Comparison of ENCODE assay signal across 25 cellular contexts in genomic region chr2:117065912-117066311, GRCh38.
"Had no signal": no experiment of that assay in that cellular context is flagged by ENCODE, and none has a peak within 500 bp of the region (broad histone marks: within the 10 kb centered on the region; RNA-seq: fewer than 3 reads in every experiment).

No MANE protein-coding gene starts in this region.

- FAIRE-seq: bronchial epithelial cell, TTC549 had no signal

- H3K9me3 ChIP-seq: adrenal gland had no signal

- H3K4me1 ChIP-seq: adrenal gland had no signal

- H3K27ac ChIP-seq: adrenal gland, PC-9, SK-N-MC had no signal

- H3K4me2 ChIP-seq: PC-9 had no signal

- H3K36me3 ChIP-seq: adrenal gland had no signal

- DNase-seq: activated CD4-positive, alpha-beta T cell treated with anti-CD3 and anti-CD28 coated beads, Interleukin-2, amount 10 ng/mL, durations not matched to agents 24 days and 14 days; activated CD4-positive, alpha-beta T cell treated with anti-CD3 and anti-CD28 coated beads, Interleukin-2, amount 50 U/mL, for 4 hours; activated CD8-positive, alpha-beta T cell treated with anti-CD3 and anti-CD28 coated beads for 36 hours; activated gamma-delta T cell treated with Interleukin-2 at 50 U/mL for 16 hours; activated naive CD4-positive, alpha-beta T cell treated with anti-CD3 and anti-CD28 coated beads for 36 hours; activated T-cell treated with anti-CD3 and anti-CD28 coated beads, Interleukin-2, amount 50 U/mL, for 24 hours; adrenal gland; caudate nucleus; cerebellar nuclear complex; Kasumi-1; KBM-7; MM.1S; MV-4-11; NCI-H1092; NCI-H1436 treated with DMSO at 0.1 percent for 48 hours; NCI-H1694 treated with DMSO at 0.1 percent for 48 hours; NCI-H2029; NCI-H345; NCI-H524 treated with DMSO at 0.1 percent for 48 hours; PC-9; Right ventricle myocardium superior had no signal

- H3K4me3 ChIP-seq: adrenal gland, PC-9, SK-N-MC had no signal

- H2AFZ ChIP-seq: PC-9 had no signal

- ATAC-seq: activated CD8-positive, alpha-beta T cell treated with anti-CD3 and anti-CD28 coated beads for 36 hours; activated naive CD4-positive, alpha-beta T cell treated with anti-CD3 and anti-CD28 coated beads, Interleukin-2, amount 50 U/mL, for 72 hours had no signal

- H3K27me3 ChIP-seq: adrenal gland had no signal
